In genomic region chr15:57026016-57026602, GRCh38 we compare ENCODE assay signal across 18 cellular contexts.
A peak's percentile ranks its signal among the peaks of the same experiment; 100 is the strongest.
DNase-seq lines count a peak whose midpoint lies in the region; ATAC-seq and TF ChIP-seq lines count a peak whose summit lies in the region.
"Had no signal": no experiment of that assay in that cellular context is flagged by ENCODE, and none has a peak within 500 bp of the region (broad histone marks: within the 10 kb centered on the region; RNA-seq: fewer than 3 reads in every experiment).

No MANE protein-coding gene starts in this region.

- H3K4me1 Mint-ChIP-seq in WTC11, result peaks cover 20% of the 10 kb centered on the region
- peaks cover 47% of the 10 kb centered on the region for H3K4me1 Mint-ChIP-seq in nephron

- POLR2A ChIA-PET in WTC11 (lab: Charles Lee), result no interaction called here

- no peaks in the 10 kb centered on the region for H3K9me3 ChIP-seq in BE2C
- H3K9me3 ChIP-seq: neutrophil, right lobe of liver had no signal

- H3K9me3 Mint-ChIP-seq in WTC11 (peaks cover 25% of the 10 kb centered on the region), nephron (peaks cover 6% of the 10 kb centered on the region)

- ATAC-seq in WTC11 (no peak), HG02623 (IDR thresholded peaks at IDR 0.05; ENCODE audit: unreplicated experiment) (no peak)
- ATAC-seq: activated CD4-positive, CD25-positive, alpha-beta regulatory T cell treated with anti-CD3 and anti-CD28 coated beads, Interleukin-2, amount 50 U/mL, for 24 hours; K562 had no signal

- no peaks in the 10 kb centered on the region for H3K27me3 ChIP-seq in BE2C
- H3K27me3 ChIP-seq: neutrophil, right lobe of liver, SJCRH30 had no signal

- no peak overlapping the region for H3K4me3 Mint-ChIP-seq in WTC11
- H3K4me3 Mint-ChIP-seq in nephron, result no peak overlapping the region
- H3K4me3 Mint-ChIP-seq: B cell; T-helper 2 cell treated with Interferon-gamma antibody and Interleukin-4, amounts not matched to agents 5 μg/mL and 100 μg/mL, for 36 hours had no signal

- no peaks in the 10 kb centered on the region for H3K27me3 Mint-ChIP-seq in WTC11 (ENCODE audit: low read depth)
- H3K27me3 Mint-ChIP-seq in nephron (ENCODE audit: low read depth), result no peaks in the 10 kb centered on the region
- H3K27me3 Mint-ChIP-seq: B cell had no signal

- no peak overlapping the region for H3K4me3 ChIP-seq in AG10803 (ENCODE audit: low read length)
- no peak overlapping the region for H3K4me3 ChIP-seq in BE2C (ENCODE audit: low read depth, low read length)
- H3K4me3 ChIP-seq: K562, right lobe of liver, SJCRH30 had no signal

- no peaks in the 10 kb centered on the region for H3K36me3 ChIP-seq in BE2C
- H3K36me3 ChIP-seq: neutrophil, right lobe of liver, SJCRH30 had no signal

- peaks cover 25% of the 10 kb centered on the region for H3K36me3 Mint-ChIP-seq in WTC11
- H3K36me3 Mint-ChIP-seq in nephron (ENCODE audit: low read depth), result peaks cover 29% of the 10 kb centered on the region

- TF ChIP-seq CTCF in AG10803 (conservative IDR thresholded peaks at IDR 0.05; ENCODE audit: low read length) (no peak), WTC11 (IDR thresholded peaks at IDR 0.05) (no peak), nephron (IDR thresholded peaks at IDR 0.05; ENCODE audit: unreplicated experiment in 3 of 3) (no peak), BE2C (IDR thresholded peaks at IDR 0.05; ENCODE audit: low read depth, low read length) (no peak)

- H3K4me1 ChIP-seq in BE2C, result peaks cover 11% of the 10 kb centered on the region

- DNase-seq in AG10803 (ENCODE audit: low read depth) (peak; percentile 28), DMS53 (lab: John Stamatoyannopoulos, UW) (peak; percentile 44), WTC11 (ENCODE audit: low spot score) (no peak), activated T-cell treated with anti-CD3 and anti-CD28 coated beads for 4 hours (no peak), BE2C (no peak)
- DNase-seq: activated effector memory CD4-positive, alpha-beta T cell treated with anti-CD3 and anti-CD28 coated beads, Interleukin-2, amount 50 U/mL, for 16 hours; effector CD8-positive, alpha-beta T cell; midbrain; right lobe of liver; SJCRH30; stimulated activated CD4-positive, alpha-beta T cell treated with anti-CD3 and anti-CD28 coated beads, Interleukin-4, amount 100 ng/mL, for 1 hour had no signal

- CTCF ChIA-PET in WTC11 (lab: Charles Lee), result no interaction called here

- H3K27ac Mint-ChIP-seq in WTC11 (peak overlapping the region; percentile 61; the same call in 1 of the 2 replicates), nephron (peak overlapping the region; percentile 45 to 69 (median 58))
- H3K27ac Mint-ChIP-seq: B cell; T-helper 2 cell treated with Interferon-gamma antibody and Interleukin-4, amounts not matched to agents 5 μg/mL and 100 μg/mL, for 36 hours had no signal

TF ChIP-seq in WTC11, 78 proteins besides CTCF, POLR2A, EP300 and RAD21 (continues in another document):
- TF ChIP-seq MAX (CRISPR knock-in tag; IDR thresholded peaks at IDR 0.05) (no peak), ZNF138 (CRISPR knock-in tag; conservative IDR thresholded peaks at IDR 0.05) (no peak), ZNF671 (CRISPR knock-in tag; IDR thresholded peaks at IDR 0.05) (no peak), GABPB1 (CRISPR knock-in tag; IDR thresholded peaks at IDR 0.05) (no peak), TCF7 (CRISPR knock-in tag; IDR thresholded peaks at IDR 0.05; ENCODE audit: low read depth) (no peak), ZNF396 (CRISPR knock-in tag; IDR thresholded peaks at IDR 0.05; ENCODE audit: borderline replicate concordance) (no peak), ZNF121 (CRISPR knock-in tag; IDR thresholded peaks at IDR 0.05) (no peak), NFATC4 (CRISPR knock-in tag; IDR thresholded peaks at IDR 0.05) (no peak), KAT7 (CRISPR knock-in tag; IDR thresholded peaks at IDR 0.05; ENCODE audit: borderline replicate concordance) (no peak), RELA (CRISPR knock-in tag; IDR thresholded peaks at IDR 0.05; ENCODE audit: borderline replicate concordance) (no peak), ESRRA (CRISPR knock-in tag; IDR thresholded peaks at IDR 0.05; ENCODE audit: borderline replicate concordance) (no peak), MLX (CRISPR knock-in tag; IDR thresholded peaks at IDR 0.05) (no peak), ZNF532 (CRISPR knock-in tag; IDR thresholded peaks at IDR 0.05; ENCODE audit: borderline replicate concordance) (no peak), ZNF263 (CRISPR knock-in tag; IDR thresholded peaks at IDR 0.05; ENCODE audit: low read depth) (no peak)
- TF ChIP-seq, protein P1, sequence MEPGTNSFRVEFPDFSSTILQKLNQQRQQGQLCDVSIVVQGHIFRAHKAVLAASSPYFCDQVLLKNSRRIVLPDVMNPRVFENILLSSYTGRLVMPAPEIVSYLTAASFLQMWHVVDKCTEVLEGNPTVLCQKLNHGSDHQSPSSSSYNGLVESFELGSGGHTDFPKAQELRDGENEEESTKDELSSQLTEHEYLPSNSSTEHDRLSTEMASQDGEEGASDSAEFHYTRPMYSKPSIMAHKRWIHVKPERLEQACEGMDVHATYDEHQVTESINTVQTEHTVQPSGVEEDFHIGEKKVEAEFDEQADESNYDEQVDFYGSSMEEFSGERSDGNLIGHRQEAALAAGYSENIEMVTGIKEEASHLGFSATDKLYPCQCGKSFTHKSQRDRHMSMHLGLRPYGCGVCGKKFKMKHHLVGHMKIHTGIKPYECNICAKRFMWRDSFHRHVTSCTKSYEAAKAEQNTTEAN (CRISPR knock-in tag; IDR thresholded peaks at IDR 0.05), result no peak
- TF ChIP-seq, protein P2, sequence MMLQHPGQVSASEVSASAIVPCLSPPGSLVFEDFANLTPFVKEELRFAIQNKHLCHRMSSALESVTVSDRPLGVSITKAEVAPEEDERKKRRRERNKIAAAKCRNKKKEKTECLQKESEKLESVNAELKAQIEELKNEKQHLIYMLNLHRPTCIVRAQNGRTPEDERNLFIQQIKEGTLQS (CRISPR knock-in tag; conservative IDR thresholded peaks at IDR 0.05), result no peak
- TF ChIP-seq, protein P3, sequence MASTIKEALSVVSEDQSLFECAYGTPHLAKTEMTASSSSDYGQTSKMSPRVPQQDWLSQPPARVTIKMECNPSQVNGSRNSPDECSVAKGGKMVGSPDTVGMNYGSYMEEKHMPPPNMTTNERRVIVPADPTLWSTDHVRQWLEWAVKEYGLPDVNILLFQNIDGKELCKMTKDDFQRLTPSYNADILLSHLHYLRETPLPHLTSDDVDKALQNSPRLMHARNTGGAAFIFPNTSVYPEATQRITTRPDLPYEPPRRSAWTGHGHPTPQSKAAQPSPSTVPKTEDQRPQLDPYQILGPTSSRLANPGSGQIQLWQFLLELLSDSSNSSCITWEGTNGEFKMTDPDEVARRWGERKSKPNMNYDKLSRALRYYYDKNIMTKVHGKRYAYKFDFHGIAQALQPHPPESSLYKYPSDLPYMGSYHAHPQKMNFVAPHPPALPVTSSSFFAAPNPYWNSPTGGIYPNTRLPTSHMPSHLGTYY (CRISPR knock-in tag; IDR thresholded peaks at IDR 0.05), result no peak

Comparison
In these comparisons a context has a peak if more than half of its experiments do, and no peak if none do; other contexts are left out.
1. DNase-seq: peak in AG10803 (single experiment) and DMS53 (single experiment); none in WTC11 (single experiment), activated T-cell treated with anti-CD3 and anti-CD28 coated beads for 4 hours (single experiment) and BE2C (single experiment).